Comparison of ENCODE assay signal across 3 cellular contexts in genomic region chr10:72997099-72997498, GRCh38.
TF ChIP-seq lines count a peak whose summit lies in the region.

No MANE protein-coding gene starts in this region.

TF ChIP-seq in HCT116, 20 proteins besides CTCF, POLR2A, EP300 and RAD21:
- TF ChIP-seq EZH2 (IDR thresholded peaks at IDR 0.05) (no peak), POLR2AphosphoS5 (IDR thresholded peaks at IDR 0.05; ENCODE audit: low read depth, low read length) (0 out of 2 replicates have a peak, but pooled peaks have one; percentile 23)

TF ChIP-seq in HEK293, 187 proteins besides CTCF, POLR2A, EP300 and RAD21:
- TF ChIP-seq ZNF121 (tag by site-specific recombination; IDR thresholded peaks at IDR 0.05) (peak; percentile 60; the same call in 1 of the 2 replicates), ZNF211 (tag by site-specific recombination; IDR thresholded peaks at IDR 0.05; ENCODE audit: low read depth) (no peak), SETDB1 (IDR thresholded peaks at IDR 0.05; ENCODE audit: insufficient read length, low read length) (peak; percentile 34), ZNF791 (tag by site-specific recombination; IDR thresholded peaks at IDR 0.05) (no peak), ZNF112 (tag by site-specific recombination; IDR thresholded peaks at IDR 0.05) (no peak)

TF ChIP-seq in GM12878, 131 proteins besides CTCF, POLR2A, EP300 and RAD21:
- TF ChIP-seq KAT2A (conservative IDR thresholded peaks at IDR 0.05; ENCODE audit: control insufficient read depth, low read depth, low read length) (no peak), BMI1 (IDR thresholded peaks at IDR 0.05; ENCODE audit: borderline replicate concordance) (no peak), ZNF24 (IDR thresholded peaks at IDR 0.05) (no peak), CBX3 (IDR thresholded peaks at IDR 0.05; ENCODE audit: borderline replicate concordance, low read depth) (no peak), JUNB (IDR thresholded peaks at IDR 0.05) (no peak), YBX1 (IDR thresholded peaks at IDR 0.05) (no peak), E2F4 (IDR thresholded peaks at IDR 0.05; ENCODE audit: low read depth, low read length) (no peak), ZBTB40 (IDR thresholded peaks at IDR 0.05; ENCODE audit: borderline replicate concordance) (no peak), NR2C2 (IDR thresholded peaks at IDR 0.05; ENCODE audit: borderline replicate concordance, control insufficient read depth, insufficient read length, low read depth) (no peak), SIN3A (IDR thresholded peaks at IDR 0.05; ENCODE audit: low read depth, low read length) (no peak)
